1 cellular context compared by ENCODE assay signal in the genomic region with DNA sequence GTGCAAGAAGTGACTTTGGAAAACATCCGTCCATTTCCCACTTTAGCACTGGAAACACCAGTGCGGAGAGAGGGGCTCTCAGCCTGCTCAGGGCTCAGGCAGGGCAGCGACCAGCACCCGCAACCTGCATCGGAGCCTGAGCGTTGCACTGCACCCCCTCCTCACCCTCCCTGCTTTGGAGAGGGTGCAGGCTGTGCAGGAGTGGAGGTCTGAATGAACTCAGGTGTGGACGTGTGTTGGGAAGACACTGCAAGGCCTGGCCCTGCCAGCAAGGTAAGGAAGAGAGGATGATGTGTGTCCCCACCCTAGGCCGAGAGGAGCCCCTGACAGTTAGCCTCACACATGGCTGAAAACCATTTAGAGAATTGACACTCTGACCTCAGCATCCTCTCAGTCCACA.
TF ChIP-seq lines count a peak whose summit lies in the region.

No MANE protein-coding gene starts in this region.

TF ChIP-seq in A549, 52 proteins besides CTCF, POLR2A, EP300 and RAD21 (continued from another document):
- TF ChIP-seq, protein P1, sequence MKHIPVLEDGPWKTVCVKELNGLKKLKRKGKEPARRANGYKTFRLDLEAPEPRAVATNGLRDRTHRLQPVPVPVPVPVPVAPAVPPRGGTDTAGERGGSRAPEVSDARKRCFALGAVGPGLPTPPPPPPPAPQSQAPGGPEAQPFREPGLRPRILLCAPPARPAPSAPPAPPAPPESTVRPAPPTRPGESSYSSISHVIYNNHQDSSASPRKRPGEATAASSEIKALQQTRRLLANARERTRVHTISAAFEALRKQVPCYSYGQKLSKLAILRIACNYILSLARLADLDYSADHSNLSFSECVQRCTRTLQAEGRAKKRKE (CRISPR knock-in tag; IDR thresholded peaks at IDR 0.05; ENCODE audit: low read depth), result no peak
- TF ChIP-seq JUNB (IDR thresholded peaks at IDR 0.05) (no peak), TFCP2L1 (CRISPR knock-in tag; IDR thresholded peaks at IDR 0.05) (no peak), SREBF2 (IDR thresholded peaks at IDR 0.05) (no peak)
- TF ChIP-seq, protein P2, sequence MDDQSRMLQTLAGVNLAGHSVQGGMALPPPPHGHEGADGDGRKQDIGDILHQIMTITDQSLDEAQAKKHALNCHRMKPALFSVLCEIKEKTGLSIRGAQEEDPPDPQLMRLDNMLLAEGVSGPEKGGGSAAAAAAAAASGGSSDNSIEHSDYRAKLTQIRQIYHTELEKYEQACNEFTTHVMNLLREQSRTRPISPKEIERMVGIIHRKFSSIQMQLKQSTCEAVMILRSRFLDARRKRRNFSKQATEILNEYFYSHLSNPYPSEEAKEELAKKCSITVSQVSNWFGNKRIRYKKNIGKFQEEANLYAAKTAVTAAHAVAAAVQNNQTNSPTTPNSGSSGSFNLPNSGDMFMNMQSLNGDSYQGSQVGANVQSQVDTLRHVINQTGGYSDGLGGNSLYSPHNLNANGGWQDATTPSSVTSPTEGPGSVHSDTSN (IDR thresholded peaks at IDR 0.05), result no peak
TF ChIP-seq in A549: peak in this region for 0.
